In the genomic region with DNA sequence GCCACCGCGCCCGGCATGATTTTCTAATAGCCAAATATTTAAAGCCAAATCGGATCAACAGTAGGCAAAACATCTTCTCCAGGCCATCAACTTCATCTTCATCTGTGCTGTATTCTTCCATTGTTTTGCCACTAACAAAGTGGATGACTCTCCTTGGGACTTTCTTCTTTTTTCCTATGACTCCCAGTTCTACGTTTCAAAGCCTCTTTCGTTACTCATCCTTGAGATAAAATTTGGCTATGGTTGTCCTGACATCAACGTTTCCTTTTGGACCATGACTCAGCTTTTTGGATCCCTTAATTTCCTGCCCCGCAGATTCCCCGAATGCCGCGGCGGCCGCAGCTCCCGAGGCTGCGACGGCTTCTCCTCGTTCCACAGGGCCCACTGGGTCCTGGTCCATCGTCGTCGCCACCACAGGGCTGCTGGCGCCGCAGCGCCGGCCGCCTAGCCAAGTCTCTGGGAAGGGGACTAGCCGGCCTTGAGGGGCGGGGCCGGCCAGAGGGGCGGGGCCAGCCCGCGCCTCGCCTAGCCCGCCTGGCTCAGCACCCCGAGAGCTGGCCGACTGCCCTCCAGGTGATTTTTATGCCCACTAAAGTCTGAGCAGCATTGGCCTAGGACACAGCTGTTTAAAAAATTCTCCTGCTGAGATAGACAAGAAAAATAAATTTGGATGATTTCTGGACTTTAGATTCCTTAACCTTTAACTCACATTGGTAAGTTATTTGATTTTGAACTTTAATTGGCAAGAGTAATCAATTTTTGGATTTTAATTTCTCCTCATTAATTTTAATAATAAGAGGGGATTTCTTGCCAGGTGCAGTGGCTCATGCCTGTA, we compare ENCODE assay signal across 8 cellular contexts.
DNase-seq lines count a peak whose midpoint lies in the region; ATAC-seq and TF ChIP-seq lines count a peak whose summit lies in the region.

No MANE protein-coding gene starts in this region.

- 12% methylated on average over 34 of the region's 35 CpGs for WGBS in mesenchymal stem cell

- H2AFZ ChIP-seq in mesenchymal stem cell (ENCODE audit: low read depth, low read length), result no peak overlapping the region

- peak overlapping the region; percentile 82 for H3K9ac ChIP-seq in mesenchymal stem cell (ENCODE audit: low read length)

- H3K27me3 Mint-ChIP-seq in activated B cell treated with CpG ODN at 0.5 μM for 24 hours, result peaks cover 11% of the 10 kb centered on the region

- peak; percentile 80 for ATAC-seq in GM18868 (IDR thresholded peaks at IDR 0.05; ENCODE audit: unreplicated experiment)
- peak; percentile 84 for ATAC-seq in activated B cell treated with CpG ODN at 0.5 μM for 24 hours (ENCODE audit: low read depth)

- CTCF ChIA-PET in activated B cell treated with CpG ODN at 0.5 μM for 24 hours (lab: Charles Lee), result no interaction called here

- no peak overlapping the region for H4K91ac ChIP-seq in mesenchymal stem cell (ENCODE audit: low read length)

- H2BK15ac ChIP-seq in mesenchymal stem cell (ENCODE audit: low read depth, poor library complexity, severe bottlenecking), result peak overlapping the region; percentile 28

- peak overlapping the region; percentile 19 for H2BK120ac ChIP-seq in mesenchymal stem cell (ENCODE audit: low read depth, low read length)

- H2BK5ac ChIP-seq in mesenchymal stem cell (ENCODE audit: low read depth, low read length, poor library complexity, severe bottlenecking), result peak overlapping the region; percentile 68

- no peak overlapping the region for H2BK12ac ChIP-seq in mesenchymal stem cell (ENCODE audit: low read length in 2 of 2)

- DNase-seq in HuH-7.5 (ENCODE audit: low spot score) (peak; percentile 55), activated B cell treated with CpG ODN at 0.5 μM for 24 hours (peak; percentile 31), epithelial cell of prostate (ENCODE audit: low read depth, low spot score) (peak; percentile 52), mesenchymal stem cell (peak; percentile 97), stromal cell of bone marrow (ENCODE audit: low read depth) (peak; percentile 90), NCI-H524 treated with DMSO at 0.1 percent for 48 hours (lab: John Stamatoyannopoulos, UW) (no peak)

- peak overlapping the region; percentile 20 to 59 for H3K4me3 ChIP-seq in mesenchymal stem cell (ENCODE audit: insufficient read depth in 1 of 2, low read depth in 1 of 2, low read length in 2 of 2)

- H3K23ac ChIP-seq in mesenchymal stem cell (ENCODE audit: low read length in 2 of 2), result no peak overlapping the region

- peak overlapping the region; percentile 56 for H3K4me2 ChIP-seq in mesenchymal stem cell (ENCODE audit: low read length, poor library complexity, severe bottlenecking)

- H2AK5ac ChIP-seq in mesenchymal stem cell (ENCODE audit: low read length, severe bottlenecking), result no peak overlapping the region

- H3K27me3 ChIP-seq in mesenchymal stem cell (ENCODE audit: control insufficient read depth in 1 of 2, insufficient read depth in 1 of 2, low read length in 2 of 2), result no peaks in the 10 kb centered on the region

- no peaks in the 10 kb centered on the region for H3K79me1 ChIP-seq in mesenchymal stem cell (replicated peaks; ENCODE audit: low read length, poor library complexity, severe bottlenecking)

- H3K27ac Mint-ChIP-seq in activated B cell treated with CpG ODN at 0.5 μM for 24 hours, result no peak overlapping the region

- H3K9me3 ChIP-seq in mesenchymal stem cell (ENCODE audit: control insufficient read depth, low read length), result peaks cover 9% of the 10 kb centered on the region

- H3K36me3 Mint-ChIP-seq in activated B cell treated with CpG ODN at 0.5 μM for 24 hours (ENCODE audit: low read depth), result no peaks in the 10 kb centered on the region

- H3K4ac ChIP-seq in mesenchymal stem cell (ENCODE audit: low read depth in 1 of 2, low read length in 2 of 2), result no peak overlapping the region

- H3K4me1 Mint-ChIP-seq in activated B cell treated with CpG ODN at 0.5 μM for 24 hours, result peaks cover 8% of the 10 kb centered on the region

- POLR2A ChIA-PET in activated B cell treated with CpG ODN at 0.5 μM for 24 hours (lab: Charles Lee), result no interaction called here

- no peak overlapping the region for H3K14ac ChIP-seq in mesenchymal stem cell (ENCODE audit: low read length in 2 of 2)

- peaks cover 13% of the 10 kb centered on the region for H3K4me1 ChIP-seq in mesenchymal stem cell (ENCODE audit: control insufficient read depth, insufficient read depth, low read depth, low read length)

- H3K18ac ChIP-seq in mesenchymal stem cell (ENCODE audit: low read depth in 1 of 2, low read length in 2 of 2), result no peak overlapping the region

- peaks cover 10% of the 10 kb centered on the region for H3K9me3 Mint-ChIP-seq in activated B cell treated with CpG ODN at 0.5 μM for 24 hours

- H3K27ac ChIP-seq in 22Rv1 (peak overlapping the region; percentile 45), epithelial cell of prostate (peak overlapping the region; percentile 87), mesenchymal stem cell (ENCODE audit: low read length, poor library complexity, severe bottlenecking) (peak overlapping the region; percentile 74)

- H4K8ac ChIP-seq in mesenchymal stem cell (ENCODE audit: low read length), result no peak overlapping the region

- 0 out of 2 replicates have a peak, but pooled peaks have one; percentile 11 for TF ChIP-seq CTCF in 22Rv1 (IDR thresholded peaks at IDR 0.05)
- TF ChIP-seq CTCF in activated B cell treated with CpG ODN at 0.5 μM for 24 hours (IDR thresholded peaks at IDR 0.05), result no peak

- peak overlapping the region; percentile 78 for H3K4me3 Mint-ChIP-seq in activated B cell treated with CpG ODN at 0.5 μM for 24 hours

- no peaks in the 10 kb centered on the region for H3K36me3 ChIP-seq in mesenchymal stem cell (ENCODE audit: control insufficient read depth in 1 of 2, insufficient read depth in 2 of 2, low read depth in 1 of 2, low read length in 2 of 2)

- intact Hi-C loops in activated B cell treated with CpG ODN at 0.5 μM for 24 hours (cut with micrococcal nuclease), result no loop called here
